ENCODE assay signal across 12 cellular contexts in the genomic region with DNA sequence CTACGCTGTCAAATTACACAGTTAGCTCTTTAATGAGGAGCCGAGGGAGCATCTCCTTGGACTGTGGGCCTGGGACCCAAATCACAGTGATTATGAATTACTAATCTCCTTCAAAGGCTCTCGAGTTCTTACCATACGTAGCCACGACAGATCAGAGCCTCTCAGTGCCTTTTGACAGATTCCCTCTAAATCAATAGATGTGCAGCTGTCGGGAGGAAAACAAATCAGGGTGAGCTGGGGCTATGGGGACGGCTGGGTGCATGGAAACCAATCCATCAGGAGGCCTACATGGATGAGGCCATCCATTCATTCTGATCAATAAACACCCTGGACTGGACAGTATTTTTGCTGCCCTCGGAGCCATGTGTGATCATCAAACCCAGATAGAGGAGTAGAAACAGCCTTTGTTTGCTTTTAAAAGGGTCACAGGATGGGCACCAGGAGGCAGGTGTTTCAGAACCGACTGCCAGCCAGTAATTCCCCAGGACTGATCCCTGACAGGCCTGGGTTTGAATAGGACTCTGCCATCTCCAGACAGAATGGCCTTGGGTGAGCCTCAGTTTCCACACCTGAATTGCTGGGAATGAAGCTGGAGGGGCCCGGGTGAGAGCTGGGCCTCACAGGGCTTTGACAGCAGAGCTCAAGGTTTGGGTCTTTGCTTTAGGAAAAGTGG.
DNase-seq lines count a peak whose midpoint lies in the region; ATAC-seq and TF ChIP-seq lines count a peak whose summit lies in the region.
"Had no signal": no experiment of that assay in that cellular context is flagged by ENCODE, and none has a peak within 500 bp of the region (broad histone marks: within the 10 kb centered on the region; RNA-seq: fewer than 3 reads in every experiment).

No MANE protein-coding gene starts in this region.

- H4K20me1 ChIP-seq in Karpas-422 (ENCODE audit: insufficient read depth, low read depth, low read length) = no peaks in the 10 kb centered on the region
- H4K20me1 ChIP-seq: BLaER1 had no signal

- no peak overlapping the region for H3K4me2 ChIP-seq in Karpas-422 (ENCODE audit: low read depth, low read length, poor library complexity, severe bottlenecking)
- H3K4me2 ChIP-seq: BLaER1 had no signal

- no peaks in the 10 kb centered on the region for H3K79me2 ChIP-seq in Karpas-422 (ENCODE audit: low read length)

- H3K27me3 Mint-ChIP-seq in progenitor cell of endocrine pancreas = peaks cover 19% of the 10 kb centered on the region

- no peaks in the 10 kb centered on the region for H3K9me3 ChIP-seq in Karpas-422 (ENCODE audit: low read length)
- H3K9me3 ChIP-seq: BLaER1 had no signal

- peak overlapping the region; percentile 22 for H3K27ac Mint-ChIP-seq in progenitor cell of endocrine pancreas

- no peaks in the 10 kb centered on the region for H3K9me3 Mint-ChIP-seq in progenitor cell of endocrine pancreas (ENCODE audit: low read depth)

- DNase-seq in Karpas-422 = peak; percentile 17
- DNase-seq in NCI-H526 treated with DMSO at 0.1 percent for 48 hours (lab: John Stamatoyannopoulos, UW) = peak; percentile 26
- peak; percentile 20 for DNase-seq in ecto neural progenitor cell (ENCODE audit: low spot score)
- no peak for DNase-seq in progenitor cell of endocrine pancreas (ENCODE audit: low spot score, unreplicated experiment)
- no peak for DNase-seq in NCI-H146 (lab: John Stamatoyannopoulos, UW)
- DNase-seq: activated naive CD4-positive, alpha-beta T cell treated with anti-CD3 and anti-CD28 coated beads, Interleukin-2, amount 50 U/mL, for 16 hours; hypothalamus; NCI-H187 had no signal

- no peaks in the 10 kb centered on the region for H3K9me2 ChIP-seq in Karpas-422 (replicated peaks; ENCODE audit: insufficient read depth, low read length)

- no peak overlapping the region for H3K4me3 Mint-ChIP-seq in progenitor cell of endocrine pancreas (ENCODE audit: low read depth)
- H3K4me3 Mint-ChIP-seq: brain had no signal

- no peak for TF ChIP-seq CTCF in progenitor cell of endocrine pancreas (IDR thresholded peaks at IDR 0.05; ENCODE audit: unreplicated experiment)

- H3K4me1 Mint-ChIP-seq in progenitor cell of endocrine pancreas (ENCODE audit: low read depth) = no peaks in the 10 kb centered on the region

- H3K27ac ChIP-seq in Karpas-422 (ENCODE audit: low read length) = no peak overlapping the region
- H3K27ac ChIP-seq: BLaER1 had no signal

- no peak for ATAC-seq in HG03521 (IDR thresholded peaks at IDR 0.05; ENCODE audit: unreplicated experiment)
- no peak for ATAC-seq in GM21526 (IDR thresholded peaks at IDR 0.05; ENCODE audit: low FRiP score, unreplicated experiment)

- H3K27me3 ChIP-seq in Karpas-422 (ENCODE audit: low read length) = no peaks in the 10 kb centered on the region
- H3K27me3 ChIP-seq: BLaER1 had no signal

- H3K36me3 Mint-ChIP-seq in progenitor cell of endocrine pancreas (ENCODE audit: insufficient read depth) = no peaks in the 10 kb centered on the region
- H3K36me3 Mint-ChIP-seq: brain had no signal

- no peak overlapping the region for H3K9ac ChIP-seq in Karpas-422 (ENCODE audit: low read length)
- H3K9ac ChIP-seq: BLaER1 had no signal

- H3K4me1 ChIP-seq in Karpas-422 (ENCODE audit: low read length) = no peaks in the 10 kb centered on the region

- H3K36me3 ChIP-seq in Karpas-422 (ENCODE audit: insufficient read depth, low read length) = no peaks in the 10 kb centered on the region
- H3K36me3 ChIP-seq: BLaER1 had no signal

- H2AFZ ChIP-seq in Karpas-422 (ENCODE audit: low read length) = no peak overlapping the region

- no peak overlapping the region for H3K4me3 ChIP-seq in Karpas-422 (ENCODE audit: low read length)
- H3K4me3 ChIP-seq: BLaER1 had no signal

Comparison
In these comparisons a context has a peak if more than half of its experiments do, and no peak if none do; other contexts are left out.
1. DNase-seq: peak in Karpas-422 (single experiment), NCI-H526 treated with DMSO at 0.1 percent for 48 hours (single experiment) and ecto neural progenitor cell (single experiment); none in progenitor cell of endocrine pancreas (single experiment) and NCI-H146 (single experiment).